Comparison of ENCODE assay signal across 1 cellular context in genomic region chr9:128715436-128715750, GRCh38.
TF ChIP-seq lines count a peak whose summit lies in the region.

No MANE protein-coding gene starts in this region.

TF ChIP-seq in HepG2, 621 proteins besides CTCF, POLR2A, EP300 and RAD21:
- TF ChIP-seq ZNF567 (CRISPR knock-in tag; IDR thresholded peaks at IDR 0.05; ENCODE audit: borderline replicate concordance) (no peak), TFDP1 (CRISPR knock-in tag; IDR thresholded peaks at IDR 0.05; ENCODE audit: borderline replicate concordance) (no peak), GATAD2A (CRISPR knock-in tag; IDR thresholded peaks at IDR 0.05) (no peak), ZNF251 (CRISPR knock-in tag; IDR thresholded peaks at IDR 0.05) (no peak), ZNF790 (CRISPR knock-in tag; IDR thresholded peaks at IDR 0.05; ENCODE audit: borderline replicate concordance) (no peak), ZNF207 (IDR thresholded peaks at IDR 0.05; ENCODE audit: borderline replicate concordance) (no peak), ZNF777 (CRISPR knock-in tag; IDR thresholded peaks at IDR 0.05) (no peak), MAF1 (CRISPR knock-in tag; IDR thresholded peaks at IDR 0.05; ENCODE audit: borderline replicate concordance) (no peak), ZNF383 (CRISPR knock-in tag; IDR thresholded peaks at IDR 0.05; ENCODE audit: borderline replicate concordance) (no peak), ZNF660 (CRISPR knock-in tag; IDR thresholded peaks at IDR 0.05; ENCODE audit: borderline replicate concordance, low read depth) (no peak), SOX6 (IDR thresholded peaks at IDR 0.05) (no peak), SOX6 (CRISPR knock-in tag; IDR thresholded peaks at IDR 0.05) (no peak)
